9 cellular contexts compared by ENCODE assay signal in genomic region chr2:97992836-97993825, GRCh38. TPM values are rescaled to one million over a fixed set of nuclear protein-coding genes. Genes with fewer than 3 reads are reported as not detected.
DNase-seq lines count a peak whose midpoint lies in the region; ATAC-seq, FAIRE-seq and TF ChIP-seq lines count a peak whose summit lies in the region.
"Had no signal": no experiment of that assay in that cellular context is flagged by ENCODE, and none has a peak within 500 bp of the region (broad histone marks: within the 10 kb centered on the region; RNA-seq: fewer than 3 reads in every experiment).

No MANE protein-coding gene starts in this region.

- no peak for TF ChIP-seq POLR2A in H54 (IDR thresholded peaks at IDR 0.05; ENCODE audit: low read depth, low read length)

- peak overlapping the region; percentile 77 for H3K4me3 Mint-ChIP-seq in activated T-helper 17 cell treated with anti-CD3 and anti-CD28 coated beads, Interleukin-2, amount 50 U/mL, for 72 hours

- H3K4me1 Mint-ChIP-seq in activated T-helper 17 cell treated with anti-CD3 and anti-CD28 coated beads, Interleukin-2, amount 50 U/mL, for 72 hours = peaks cover 29% of the 10 kb centered on the region

- CTCF ChIA-PET in AG04449 (lab: Yijun Ruan, JAX) = interaction anchor here (0.7 kb wide), 1 partner anchor 186 kb away, joined by 5 read pairs; no protein-coding TSS in a partner anchor

- no peak overlapping the region for H3K27ac Mint-ChIP-seq in activated T-helper 17 cell treated with anti-CD3 and anti-CD28 coated beads, Interleukin-2, amount 50 U/mL, for 72 hours

- TF ChIP-seq CTCF in AG04449 (IDR thresholded peaks at IDR 0.05; ENCODE audit: insufficient read depth, low read length, missing control alignments) = no peak

- POLR2A ChIA-PET in AG04449 (lab: Yijun Ruan, JAX) = no interaction called here

- no peaks in the 10 kb centered on the region for H3K36me3 Mint-ChIP-seq in activated T-helper 17 cell treated with anti-CD3 and anti-CD28 coated beads, Interleukin-2, amount 50 U/mL, for 72 hours (ENCODE audit: low read depth)

- peak; percentile 75 for FAIRE-seq in H54 (lab: Jason Lieb, UNC)

- H3K9me3 Mint-ChIP-seq in activated T-helper 17 cell treated with anti-CD3 and anti-CD28 coated beads, Interleukin-2, amount 50 U/mL, for 72 hours = peaks cover 5% of the 10 kb centered on the region

- H3K27me3 Mint-ChIP-seq in activated T-helper 17 cell treated with anti-CD3 and anti-CD28 coated beads, Interleukin-2, amount 50 U/mL, for 72 hours = no peaks in the 10 kb centered on the region

- DNase-seq in AG04449 (ENCODE audit: low read depth, low spot score) = no peak
- no peak for DNase-seq in H54 (ENCODE audit: insufficient read length, low spot score)
- peak; percentile 35 for DNase-seq in kidney tubule cell (ENCODE audit: low spot score)
- DNase-seq in NCI-H1105 treated with DMSO at 0.1 percent for 48 hours (lab: John Stamatoyannopoulos, UW) = no peak
- DNase-seq in NAMALWA (ENCODE audit: low spot score) = no peak
- DNase-seq in Kasumi-1 (lab: John Stamatoyannopoulos, UW) = no peak
- DNase-seq: amygdala had no signal

- H3K4me3 ChIP-seq in AG04449 (ENCODE audit: low read depth, low read length) = peak overlapping the region; percentile 84; the same call in 1 of the 2 replicates

- ATAC-seq in activated T-helper 17 cell treated with anti-CD3 and anti-CD28 coated beads, Interleukin-2, amount 50 U/mL, for 72 hours (replicated peaks) = no peak
- ATAC-seq in HG03521 (IDR thresholded peaks at IDR 0.05; ENCODE audit: unreplicated experiment) = no peak

RNA-seq across cellular contexts. Expression of gene TMEM131, which starts 2.6 kb away (rescaled TPM):
- 10 to 100 TPM; 32.0 to 36.4 TPM for total RNA-seq in activated T-helper 17 cell treated with anti-CD3 and anti-CD28 coated beads, Interleukin-2, amount 50 U/mL, for 72 hours
